ENCODE assay signal across 18 cellular contexts in the genomic region with DNA sequence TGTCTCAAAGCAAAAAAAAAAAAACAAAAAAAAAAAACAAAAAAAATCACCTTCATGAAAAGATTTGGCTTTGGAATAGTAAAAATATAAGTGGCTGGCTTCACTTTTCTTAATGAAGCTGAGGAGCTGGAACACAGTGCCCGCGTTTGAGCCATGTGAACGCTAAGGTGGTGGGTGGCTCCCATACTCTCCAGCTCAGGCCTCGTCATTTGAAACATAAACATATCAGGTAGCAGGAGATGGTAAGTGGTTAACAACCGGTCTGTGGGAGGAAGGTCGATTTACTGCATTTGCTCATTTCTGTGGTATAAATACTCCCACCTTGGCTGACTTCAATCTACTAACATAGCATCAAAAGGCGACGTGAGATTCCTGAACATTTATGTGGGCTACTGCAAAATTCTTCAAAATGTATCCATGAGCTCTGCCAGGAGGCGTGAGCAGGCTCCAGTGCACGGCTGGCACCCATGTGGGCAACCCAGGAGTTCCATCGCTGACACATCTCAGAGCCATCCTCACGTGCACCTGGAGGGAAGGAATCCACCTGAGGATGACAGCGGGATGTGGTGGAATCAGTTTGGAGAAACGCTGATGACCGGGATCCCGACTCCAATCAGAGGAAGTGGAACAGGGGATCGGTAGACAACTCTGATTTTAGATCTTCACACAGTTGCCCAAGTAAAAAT.
"Had no signal": no experiment of that assay in that cellular context is flagged by ENCODE, and none has a peak within 500 bp of the region (broad histone marks: within the 10 kb centered on the region; RNA-seq: fewer than 3 reads in every experiment).

No MANE protein-coding gene starts in this region.

- H3K9me3 Mint-ChIP-seq: activated naive CD4-positive, alpha-beta T cell treated with anti-CD3 and anti-CD28 coated beads, Interleukin-2, amount 50 U/mL, for 72 hours; nephron had no signal

- FAIRE-seq: bronchial epithelial cell, endometrium, frontal cortex, pancreas had no signal

- H3K4me1 Mint-ChIP-seq: nephron had no signal

- H3K27me3 ChIP-seq: colonic mucosa, pancreas, suprapubic skin, tibial artery had no signal

- H3K27ac ChIP-seq: colonic mucosa, epithelial cell of prostate, left ventricle myocardium inferior, pancreas, prostate gland, suprapubic skin, tibial artery had no signal

- ATAC-seq: activated naive CD4-positive, alpha-beta T cell treated with anti-CD3 and anti-CD28 coated beads, Interleukin-2, amount 50 U/mL, for 72 hours; pancreas had no signal

- H3K36me3 ChIP-seq: colonic mucosa, left ventricle myocardium inferior, pancreas, prostate gland had no signal

- H3K27ac Mint-ChIP-seq: nephron had no signal

- DNase-seq: activated CD4-positive, alpha-beta T cell treated with anti-CD3 and anti-CD28 coated beads for 4 hours; activated CD4-positive, alpha-beta T cell treated with anti-CD3 and anti-CD28 coated beads, Interleukin-2, amount 50 U/mL, for 48 hours; activated CD8-positive, alpha-beta memory T cell treated with anti-CD3 and anti-CD28 coated beads for 24 hours; colonic mucosa; effector CD8-positive, alpha-beta T cell; left ventricle myocardium inferior; retina; stimulated activated naive CD4-positive, alpha-beta T cell had no signal

- H3K4me1 ChIP-seq: colonic mucosa, left ventricle myocardium inferior, pancreas, prostate gland, suprapubic skin had no signal

- H3K9me3 ChIP-seq: colonic mucosa, left ventricle myocardium inferior, pancreas, prostate gland, suprapubic skin, tibial artery had no signal

- H3K4me3 ChIP-seq: colonic mucosa, left ventricle myocardium inferior, pancreas, prostate gland, suprapubic skin, tibial artery had no signal

- H3K4me3 Mint-ChIP-seq: nephron had no signal
